Comparison of ENCODE assay signal across 14 cellular contexts in the genomic region with DNA sequence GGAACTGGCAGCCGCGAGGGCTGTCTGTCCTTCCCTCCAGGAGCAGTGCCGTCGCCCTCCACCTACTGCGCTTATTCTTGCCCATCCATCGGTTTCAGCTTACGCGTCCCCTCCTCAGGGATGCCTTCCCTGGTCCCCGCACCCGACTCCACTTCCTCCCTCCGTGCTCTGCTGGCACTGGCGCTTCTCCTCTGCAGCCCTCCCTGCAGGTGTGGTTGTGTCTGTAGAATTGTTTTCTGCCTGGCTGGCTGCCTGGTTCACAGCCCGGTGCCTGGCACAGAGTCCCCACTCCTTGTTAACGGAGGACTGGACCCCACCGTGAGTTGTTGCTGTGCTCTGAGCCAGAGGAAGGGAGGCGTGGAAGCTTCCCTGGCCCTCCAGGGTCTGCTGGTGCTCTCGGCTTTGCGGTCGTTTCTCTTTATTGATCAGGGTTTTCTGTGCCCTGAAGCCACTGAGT. TPM values are rescaled to one million over a fixed set of nuclear protein-coding genes. Genes with fewer than 3 reads are reported as not detected.
A peak's percentile ranks its signal among the peaks of the same experiment; 100 is the strongest.
DNase-seq lines count a peak whose midpoint lies in the region; ATAC-seq and TF ChIP-seq lines count a peak whose summit lies in the region.
"Had no signal": no experiment of that assay in that cellular context is flagged by ENCODE, and none has a peak within 500 bp of the region (broad histone marks: within the 10 kb centered on the region; RNA-seq: fewer than 3 reads in every experiment).

No MANE protein-coding gene starts in this region.

- H3K4me3 ChIP-seq in CD4-positive, alpha-beta memory T cell (ENCODE audit: low read length in 2 of 2) = no peak overlapping the region
- no peak overlapping the region for H3K4me3 ChIP-seq in SK-N-MC
- peak overlapping the region in 28 of 59 donors; percentile 2 to 40 (median 24) for H3K4me3 ChIP-seq in dorsolateral prefrontal cortex
- H3K4me3 ChIP-seq in osteoblast (ENCODE audit: insufficient read depth, low read length) = peak overlapping the region; percentile 15

- H3K36me3 Mint-ChIP-seq in CD4-positive, alpha-beta memory T cell = peaks cover 13 to 57% of the 10 kb centered on the region in 2 donors

- H2AFZ ChIP-seq in osteoblast (ENCODE audit: low read length) = no peak overlapping the region

- peaks cover 94% of the 10 kb centered on the region for H3K79me2 ChIP-seq in osteoblast (ENCODE audit: insufficient read depth, low read length)

- peaks cover 33% of the 10 kb centered on the region for H3K36me3 ChIP-seq in CD4-positive, alpha-beta memory T cell (ENCODE audit: insufficient read depth, low read length)
- peaks cover 62% of the 10 kb centered on the region for H3K36me3 ChIP-seq in SK-N-MC (ENCODE audit: insufficient read depth, low read length)
- H3K36me3 ChIP-seq in osteoblast (ENCODE audit: insufficient read depth, low read length) = peaks cover 45% of the 10 kb centered on the region

- H4K20me1 ChIP-seq in osteoblast (ENCODE audit: insufficient read depth, low read length) = peaks cover 78% of the 10 kb centered on the region

- no peak overlapping the region for H3K9ac ChIP-seq in SK-N-MC (ENCODE audit: insufficient read length)

- no peak for ATAC-seq in GM19023 (IDR thresholded peaks at IDR 0.05; ENCODE audit: unreplicated experiment)
- ATAC-seq in HG03175 (IDR thresholded peaks at IDR 0.05; ENCODE audit: unreplicated experiment) = no peak
- ATAC-seq in GM21825 (IDR thresholded peaks at IDR 0.05; ENCODE audit: unreplicated experiment) = no peak
- ATAC-seq: T-cell had no signal

- H3K4me1 Mint-ChIP-seq in CD4-positive, alpha-beta memory T cell = peaks cover 29 to 61% (median 46%) of the 10 kb centered on the region in 4 donors

- no peaks in the 10 kb centered on the region for H3K9me3 Mint-ChIP-seq in CD4-positive, alpha-beta memory T cell
- H3K9me3 Mint-ChIP-seq: T-cell had no signal

- H3K27ac ChIP-seq in CD4-positive, alpha-beta memory T cell (ENCODE audit: low read depth, low read length) = no peak overlapping the region
- H3K27ac ChIP-seq in SK-N-MC (0 out of 2 replicates have a peak overlapping the region, but pooled peaks have one; percentile 13), dorsolateral prefrontal cortex (peak overlapping the region in 57 of 59 donors; percentile 18 to 88 (median 80)), osteoblast (ENCODE audit: low read depth, low read length) (peak overlapping the region; percentile 57)

- H3K9me3 ChIP-seq in CD4-positive, alpha-beta memory T cell (ENCODE audit: control insufficient read depth in 1 of 2, low read length in 2 of 2) = no peaks in the 10 kb centered on the region
- H3K9me3 ChIP-seq in SK-N-MC (ENCODE audit: low read depth, low read length) (no peaks in the 10 kb centered on the region), osteoblast (ENCODE audit: low read depth, low read length) (no peaks in the 10 kb centered on the region)
- H3K9me3 ChIP-seq: heart left ventricle had no signal

- H3K27me3 Mint-ChIP-seq in CD4-positive, alpha-beta memory T cell = no peaks in the 10 kb centered on the region
- H3K27me3 Mint-ChIP-seq: T-cell had no signal

- no peak for DNase-seq in CD4-positive, alpha-beta memory T cell
- DNase-seq in SK-N-MC (ENCODE audit: low read depth, low spot score) = no peak
- DNase-seq in dorsolateral prefrontal cortex = peak in 1 of 10 donors; percentile 70
- no peak for DNase-seq in osteoblast (ENCODE audit: insufficient read length, low spot score, missing footprints)
- no peak for DNase-seq in retina
- DNase-seq: KG1, OCI-M1, T-cell had no signal

- H3K4me3 Mint-ChIP-seq in CD4-positive, alpha-beta memory T cell = peak overlapping the region in 1 of 8 donors; percentile 16
- H3K4me3 Mint-ChIP-seq: T-cell had no signal

- peak overlapping the region; percentile 13 for H3K4me2 ChIP-seq in osteoblast (ENCODE audit: insufficient read depth, low read length)

- intact Hi-C loops in CD4-positive, alpha-beta memory T cell (cut with micrococcal nuclease) = no loop called here
- intact Hi-C loops in dorsolateral prefrontal cortex (cut with DNase I) = no loop called here

- peaks cover 29% of the 10 kb centered on the region for H3K4me1 ChIP-seq in CD4-positive, alpha-beta memory T cell (ENCODE audit: insufficient read depth, low read length)
- peaks cover 53% of the 10 kb centered on the region for H3K4me1 ChIP-seq in osteoblast (ENCODE audit: insufficient read depth, low read length)

- H3K27me3 ChIP-seq in CD4-positive, alpha-beta memory T cell (ENCODE audit: insufficient read depth, low read length) = no peaks in the 10 kb centered on the region
- H3K27me3 ChIP-seq in dorsolateral prefrontal cortex (no peaks in the 10 kb centered on the region), osteoblast (ENCODE audit: insufficient read depth, low read length) (no peaks in the 10 kb centered on the region)
- H3K27me3 ChIP-seq: heart left ventricle had no signal

- no peak for TF ChIP-seq CTCF in dorsolateral prefrontal cortex (IDR thresholded peaks at IDR 0.05 in 54 of 56, conservative IDR thresholded peaks at IDR 0.05 in 2 of 56; ENCODE audit: low read depth in 1 of 56, partially characterized antibody in 56 of 56)
- no peak for TF ChIP-seq CTCF in osteoblast (IDR thresholded peaks at IDR 0.05; ENCODE audit: extremely low read depth, low read depth, low read length)

- POLR2A ChIA-PET in CD4-positive, alpha-beta memory T cell (lab: Charles Lee; ENCODE audit: partially characterized antibody) = no interaction called here

- CTCF ChIA-PET in CD4-positive, alpha-beta memory T cell (lab: Charles Lee; ENCODE audit: partially characterized antibody) = interaction anchor here (1.3 to 3.0 kb wide), 2 partner anchors 8 to 500 kb away, joined by 4 to 9 read pairs; no protein-coding TSS in a partner anchor

- peak overlapping the region in 5 of 7 donors; percentile 46 to 79 (median 72) for H3K27ac Mint-ChIP-seq in CD4-positive, alpha-beta memory T cell

RNA-seq across cellular contexts. Expression of a gene that starts 5.7 kb away (rescaled TPM):
- total RNA-seq in CD4-positive, alpha-beta memory T cell = 10 to 100 TPM; 45.0 to 45.3 TPM
- polyA plus RNA-seq in CD4-positive, alpha-beta memory T cell = 10 to 100 TPM; 48.4 to 55.1 TPM
- total RNA-seq in dorsolateral prefrontal cortex = 10 to 100 TPM; 22.2 to 45.4 (median 32.9) TPM
- total RNA-seq in osteoblast = 26.4 and 28.6 TPM in 2 replicates

RNA-seq across cellular contexts. Expression of a gene that starts 10.2 kb away (rescaled TPM):
- total RNA-seq in CD4-positive, alpha-beta memory T cell = 10 to 100 TPM; 33.0 to 33.1 TPM
- 10 to 100 TPM; 17.3 to 29.7 TPM for polyA plus RNA-seq in CD4-positive, alpha-beta memory T cell
- 10 to 100 TPM; 20.5 to 43.2 (median 32.5) TPM for total RNA-seq in dorsolateral prefrontal cortex
- total RNA-seq in osteoblast = 21.0 and 23.9 TPM in 2 replicates

RNA-seq across cellular contexts. Expression of a gene that starts 10.8 kb away (rescaled TPM):
- not detected for total RNA-seq in CD4-positive, alpha-beta memory T cell
- polyA plus RNA-seq in CD4-positive, alpha-beta memory T cell = not detected
- 1 to 10 TPM in 55 of 120 experiments, under 1 TPM in 47, not detected in 18; 0.18 to 3.1 (median 1.0) TPM for total RNA-seq in dorsolateral prefrontal cortex
- total RNA-seq in osteoblast = under 0.01 and 0.36 TPM in 2 replicates
- total RNA-seq: bronchial epithelial cell, heart left ventricle, kidney epithelial cell, T-cell had no signal
- polyA plus RNA-seq: heart left ventricle had no signal

RNA-seq across cellular contexts. Expression of a gene that starts 33.7 kb away (rescaled TPM):
- total RNA-seq in CD4-positive, alpha-beta memory T cell = not detected
- not detected for polyA plus RNA-seq in CD4-positive, alpha-beta memory T cell
- total RNA-seq in dorsolateral prefrontal cortex (1 to 10 TPM in 4 of 120 experiments, under 1 TPM in 37, not detected in 79; 0.33 to 1.6 (median 0.47) TPM), osteoblast (27.5 and 34.8 TPM in 2 replicates)
- total RNA-seq: bronchial epithelial cell, kidney epithelial cell had no signal
